Comparison of ENCODE assay signal across 23 cellular contexts in genomic region chr21:46441331-46441730, GRCh38. TPM values are rescaled to one million over a fixed set of nuclear protein-coding genes. Genes with fewer than 3 reads are reported as not detected.
DNase-seq lines count a peak whose midpoint lies in the region; ATAC-seq and TF ChIP-seq lines count a peak whose summit lies in the region.
"Had no signal": no experiment of that assay in that cellular context is flagged by ENCODE, and none has a peak within 500 bp of the region (broad histone marks: within the 10 kb centered on the region; RNA-seq: fewer than 3 reads in every experiment).

No MANE protein-coding gene starts in this region.

- H3K79me1 ChIP-seq in neuronal stem cell (ENCODE audit: low read depth, low read length): no peaks in the 10 kb centered on the region

- no CpG with 5 or more reads among the region's 14 CpGs for WGBS in neuronal stem cell (ENCODE audit: extremely low coverage in 2 of 2, insufficient read length in 2 of 2, insufficient replicate concordance in 1 of 2), 2 donors

- no peak overlapping the region for H3K27ac ChIP-seq in neuronal stem cell (replicated peaks; ENCODE audit: low read length)
- no peak overlapping the region for H3K27ac ChIP-seq in CD4-positive, alpha-beta T cell (ENCODE audit: low read depth, low read length)
- H3K27ac ChIP-seq: A549; BLaER1 treated with 17β-estradiol and CSF1 and Interleukin-3, amounts not matched to agents 10 nM and 100 nM had no signal

- no peak overlapping the region for H3K14ac ChIP-seq in neuronal stem cell (ENCODE audit: low read length)

- peaks cover 8% of the 10 kb centered on the region for H3K4me1 Mint-ChIP-seq in activated naive CD8-positive, alpha-beta T cell treated with anti-CD3 and anti-CD28 coated beads, Interleukin-2, amount 10 ng/mL, durations not matched to agents 7 days and 5 days
- H3K4me1 Mint-ChIP-seq in activated naive CD8-positive, alpha-beta T cell treated with anti-CD3 and anti-CD28 coated beads for 36 hours: peaks cover 18% of the 10 kb centered on the region
- no peaks in the 10 kb centered on the region for H3K4me1 Mint-ChIP-seq in chondrocyte (ENCODE audit: low read depth)
- no peaks in the 10 kb centered on the region for H3K4me1 Mint-ChIP-seq in CD4-positive, alpha-beta T cell (ENCODE audit: low read depth)

- no peak for DNase-seq in activated naive CD8-positive, alpha-beta T cell treated with anti-CD3 and anti-CD28 coated beads, Interleukin-2, amount 10 ng/mL, durations not matched to agents 7 days and 5 days
- no peak for DNase-seq in activated naive CD8-positive, alpha-beta T cell treated with anti-CD3 and anti-CD28 coated beads for 36 hours
- DNase-seq in chondrocyte (ENCODE audit: low spot score) (peak; percentile 53), neuronal stem cell (ENCODE audit: low spot score) (no peak), kidney glomerular epithelial cell (lab: John Stamatoyannopoulos, UW) (no peak)
- DNase-seq in CD4-positive, alpha-beta T cell: no peak
- DNase-seq: 8988T; ACHN; AML-193; BE2C; Calu3; CD4-positive, alpha-beta memory T cell; COR-L47; DMS53; DMS79 treated with DMSO at 0.1 percent for 48 hours; GF-D8; HFFc6 had no signal

- H2BK120ac ChIP-seq in neuronal stem cell (ENCODE audit: low read depth, low read length): no peak overlapping the region

- H2BK15ac ChIP-seq in neuronal stem cell (ENCODE audit: low read length): no peak overlapping the region

- H2AFZ ChIP-seq in neuronal stem cell (ENCODE audit: low read length): no peak overlapping the region
- H2AFZ ChIP-seq: GM23338 had no signal

- peaks cover 4 to 6% of the 10 kb centered on the region in 2 donors for H3K4me1 ChIP-seq in neuronal stem cell (ENCODE audit: control insufficient read depth in 2 of 2, insufficient read depth in 1 of 2, low read depth in 1 of 2, low read length in 2 of 2)
- H3K4me1 ChIP-seq: A549, BE2C, HAP-1 had no signal

- intact Hi-C loops in CD4-positive, alpha-beta T cell (cut with DNase I, micrococcal nuclease): no loop called here

- POLR2A ChIA-PET in activated naive CD8-positive, alpha-beta T cell treated with anti-CD3 and anti-CD28 coated beads, Interleukin-2, amount 10 ng/mL, durations not matched to agents 7 days and 5 days (lab: Charles Lee): no interaction called here
- POLR2A ChIA-PET in CD4-positive, alpha-beta T cell (lab: Charles Lee): no interaction called here

- no peak overlapping the region for H3K4me3 ChIP-seq in neuronal stem cell (ENCODE audit: low read length in 2 of 2)
- H3K4me3 ChIP-seq: A549; BLaER1 treated with 17β-estradiol and CSF1 and Interleukin-3, amounts not matched to agents 10 nM and 100 nM; GM23338; HAP-1 had no signal

- no peaks in the 10 kb centered on the region for H3K9me3 Mint-ChIP-seq in activated naive CD8-positive, alpha-beta T cell treated with anti-CD3 and anti-CD28 coated beads, Interleukin-2, amount 10 ng/mL, durations not matched to agents 7 days and 5 days
- no peaks in the 10 kb centered on the region for H3K9me3 Mint-ChIP-seq in activated naive CD8-positive, alpha-beta T cell treated with anti-CD3 and anti-CD28 coated beads for 36 hours
- H3K9me3 Mint-ChIP-seq in chondrocyte (ENCODE audit: low read depth): no peaks in the 10 kb centered on the region
- no peaks in the 10 kb centered on the region for H3K9me3 Mint-ChIP-seq in CD4-positive, alpha-beta T cell
- H3K9me3 Mint-ChIP-seq: CD14-positive monocyte; CD4-positive, alpha-beta memory T cell; GM23338; HFFc6 had no signal

- H2AK5ac ChIP-seq in neuronal stem cell (ENCODE audit: low read depth, low read length): peak overlapping the region; percentile 22

- no peak overlapping the region for H2BK5ac ChIP-seq in neuronal stem cell (ENCODE audit: low read length)

- peaks cover 36% of the 10 kb centered on the region for H3K36me3 Mint-ChIP-seq in activated naive CD8-positive, alpha-beta T cell treated with anti-CD3 and anti-CD28 coated beads, Interleukin-2, amount 10 ng/mL, durations not matched to agents 7 days and 5 days
- peaks cover 28% of the 10 kb centered on the region for H3K36me3 Mint-ChIP-seq in activated naive CD8-positive, alpha-beta T cell treated with anti-CD3 and anti-CD28 coated beads for 36 hours
- peaks cover 32% of the 10 kb centered on the region for H3K36me3 Mint-ChIP-seq in chondrocyte (ENCODE audit: low read depth)
- peaks cover 74% of the 10 kb centered on the region for H3K36me3 Mint-ChIP-seq in CD4-positive, alpha-beta T cell (ENCODE audit: low read depth)

- no peaks in the 10 kb centered on the region for H3K27me3 Mint-ChIP-seq in activated naive CD8-positive, alpha-beta T cell treated with anti-CD3 and anti-CD28 coated beads, Interleukin-2, amount 10 ng/mL, durations not matched to agents 7 days and 5 days
- H3K27me3 Mint-ChIP-seq in activated naive CD8-positive, alpha-beta T cell treated with anti-CD3 and anti-CD28 coated beads for 36 hours: no peaks in the 10 kb centered on the region
- no peaks in the 10 kb centered on the region for H3K27me3 Mint-ChIP-seq in chondrocyte (ENCODE audit: low read depth)
- no peaks in the 10 kb centered on the region for H3K27me3 Mint-ChIP-seq in CD4-positive, alpha-beta T cell
- H3K27me3 Mint-ChIP-seq: CD4-positive, alpha-beta memory T cell had no signal

- peak overlapping the region; percentile 38 for H3K27ac Mint-ChIP-seq in activated naive CD8-positive, alpha-beta T cell treated with anti-CD3 and anti-CD28 coated beads, Interleukin-2, amount 10 ng/mL, durations not matched to agents 7 days and 5 days
- no peak overlapping the region for H3K27ac Mint-ChIP-seq in activated naive CD8-positive, alpha-beta T cell treated with anti-CD3 and anti-CD28 coated beads for 36 hours
- no peak overlapping the region for H3K27ac Mint-ChIP-seq in chondrocyte (ENCODE audit: unreplicated experiment)
- H3K27ac Mint-ChIP-seq in CD4-positive, alpha-beta T cell: no peak overlapping the region
- H3K27ac Mint-ChIP-seq: GM23338, HFFc6 had no signal

- H3K9ac ChIP-seq in neuronal stem cell (ENCODE audit: low read depth, low read length, poor library complexity): no peak overlapping the region
- H3K9ac ChIP-seq: BLaER1 treated with 17β-estradiol and CSF1 and Interleukin-3, amounts not matched to agents 10 nM and 100 nM had no signal

- H3K18ac ChIP-seq in neuronal stem cell (ENCODE audit: low read length): no peak overlapping the region

- H3K4me3 Mint-ChIP-seq in activated naive CD8-positive, alpha-beta T cell treated with anti-CD3 and anti-CD28 coated beads, Interleukin-2, amount 10 ng/mL, durations not matched to agents 7 days and 5 days: no peak overlapping the region
- H3K4me3 Mint-ChIP-seq in activated naive CD8-positive, alpha-beta T cell treated with anti-CD3 and anti-CD28 coated beads for 36 hours: no peak overlapping the region
- H3K4me3 Mint-ChIP-seq in chondrocyte (ENCODE audit: unreplicated experiment): no peak overlapping the region
- H3K4me3 Mint-ChIP-seq in CD4-positive, alpha-beta T cell: no peak overlapping the region
- H3K4me3 Mint-ChIP-seq: CD14-positive monocyte; CD4-positive, alpha-beta memory T cell; GM23338; HFFc6 had no signal

- no peak overlapping the region for H2BK12ac ChIP-seq in neuronal stem cell (ENCODE audit: low read length)

- no peak overlapping the region for H3K4ac ChIP-seq in neuronal stem cell (ENCODE audit: low read length)

- H3K4me2 ChIP-seq in neuronal stem cell (ENCODE audit: insufficient read depth, low read length, poor library complexity, severe bottlenecking): no peak overlapping the region
- H3K4me2 ChIP-seq: A549; BLaER1 treated with 17β-estradiol and CSF1 and Interleukin-3, amounts not matched to agents 10 nM and 100 nM; GM23338 had no signal

- no peak for TF ChIP-seq CTCF in chondrocyte (IDR thresholded peaks at IDR 0.05)
- no peak for TF ChIP-seq CTCF in CD4-positive, alpha-beta T cell (IDR thresholded peaks at IDR 0.05)

- H4K8ac ChIP-seq in neuronal stem cell (ENCODE audit: low read depth, low read length): no peak overlapping the region

- H3K36me3 ChIP-seq in neuronal stem cell (replicated peaks in 1 of 2; ENCODE audit: control insufficient read depth in 2 of 2, insufficient read depth in 2 of 2, low read length in 2 of 2): peaks cover 43 to 98% of the 10 kb centered on the region in 2 donors

- peak overlapping the region; percentile 75 for H3K23ac ChIP-seq in neuronal stem cell (ENCODE audit: low read depth, low read length, poor library complexity)

- CTCF ChIA-PET in CD4-positive, alpha-beta T cell (lab: Charles Lee): no interaction called here

- peaks cover 2% of the 10 kb centered on the region in 2 donors for H3K9me3 ChIP-seq in neuronal stem cell (replicated peaks in 1 of 2; ENCODE audit: control insufficient read depth in 2 of 2, insufficient read depth in 1 of 2, low read depth in 1 of 2, low read length in 2 of 2)
- no peaks in the 10 kb centered on the region for H3K9me3 ChIP-seq in CD4-positive, alpha-beta T cell (ENCODE audit: control insufficient read depth, low read length)
- H3K9me3 ChIP-seq: A549; BE2C; BLaER1 treated with 17β-estradiol and CSF1 and Interleukin-3, amounts not matched to agents 10 nM and 100 nM; HAP-1 had no signal

- no peak for ATAC-seq in activated naive CD8-positive, alpha-beta T cell treated with anti-CD3 and anti-CD28 coated beads, Interleukin-2, amount 10 ng/mL, durations not matched to agents 7 days and 5 days (ENCODE audit: low read depth)
- no peak for ATAC-seq in CD4-positive, alpha-beta T cell (ENCODE audit: poor library complexity)
- ATAC-seq in HG02938 (IDR thresholded peaks at IDR 0.05; ENCODE audit: unreplicated experiment): no peak
- ATAC-seq: A549, GM23338 had no signal

- H3K27me3 ChIP-seq in neuronal stem cell (ENCODE audit: control insufficient read depth in 3 of 3, insufficient read depth in 3 of 3, low read depth in 1 of 3, low read length in 3 of 3): no peaks in the 10 kb centered on the region
- H3K27me3 ChIP-seq in CD4-positive, alpha-beta T cell (ENCODE audit: control insufficient read depth, insufficient read depth, low read length): no peaks in the 10 kb centered on the region
- H3K27me3 ChIP-seq: BE2C; BLaER1 treated with 17β-estradiol and CSF1 and Interleukin-3, amounts not matched to agents 10 nM and 100 nM had no signal

- no peak overlapping the region for H4K91ac ChIP-seq in neuronal stem cell (ENCODE audit: low read depth, low read length, poor library complexity)

RNA-seq across cellular contexts. Expression of gene DIP2A, which starts 17.4 kb away (rescaled TPM):
- total RNA-seq in activated naive CD8-positive, alpha-beta T cell treated with anti-CD3 and anti-CD28 coated beads, Interleukin-2, amount 10 ng/mL, durations not matched to agents 7 days and 5 days: 10 to 100 TPM; 78.7 to 78.8 TPM
- total RNA-seq in activated naive CD8-positive, alpha-beta T cell treated with anti-CD3 and anti-CD28 coated beads for 36 hours: 10 to 100 TPM; 19.0 to 21.2 TPM
- 27.9 to 37.0 TPM (median 30.3 TPM) in 3 replicates for total RNA-seq in chondrocyte
- 24.0 TPM for polyA plus RNA-seq in neuronal stem cell (2013, experiment 1 of 2)
- polyA plus RNA-seq in neuronal stem cell (2013, experiment 2 of 2): 24.5 TPM
- total RNA-seq in CD4-positive, alpha-beta T cell: 10 to 100 TPM; 61.2 to 66.1 TPM
